9 cellular contexts compared by ENCODE assay signal in genomic region chr16:30356401-30357084, GRCh38. TPM values are rescaled to one million over a fixed set of nuclear protein-coding genes. Genes with fewer than 3 reads are reported as not detected.
DNase-seq lines count a peak whose midpoint lies in the region; ATAC-seq and FAIRE-seq lines count a peak whose summit lies in the region.
"Had no signal": no experiment of that assay in that cellular context is flagged by ENCODE, and none has a peak within 500 bp of the region (broad histone marks: within the 10 kb centered on the region; RNA-seq: fewer than 3 reads in every experiment).

No MANE protein-coding gene starts in this region.

- no peaks in the 10 kb centered on the region for H3K9me3 ChIP-seq in T-helper 17 cell (ENCODE audit: control insufficient read depth, low read length, poor library complexity, severe bottlenecking)
- H3K9me3 ChIP-seq in small intestine (ENCODE audit: control insufficient read depth, low read depth): no peaks in the 10 kb centered on the region

- H3K4me3 ChIP-seq in small intestine (ENCODE audit: low read depth in 1 of 2, low read length in 2 of 2): peak overlapping the region in 1 of 2 donors; percentile 81

- DNase-seq in NCI-H1092 treated with DMSO at 0.1 percent for 48 hours (lab: John Stamatoyannopoulos, UW) (peak; percentile 16), NCI-H1092 (lab: John Stamatoyannopoulos, UW) (no peak), T-helper 17 cell (no peak), left ventricle myocardium superior (peak; percentile 46), small intestine (no peak), HuH-7 (ENCODE audit: low spot score) (no peak), GM19239 (ENCODE audit: insufficient read length, low spot score) (no peak)
- no peak for DNase-seq in central memory CD4-positive, alpha-beta T cell

- H3K27me3 Mint-ChIP-seq in T-helper 17 cell: no peaks in the 10 kb centered on the region

- peak overlapping the region; percentile 97 for H3K4me3 Mint-ChIP-seq in T-helper 17 cell

- H3K36me3 ChIP-seq in small intestine (ENCODE audit: control insufficient read depth in 2 of 2, insufficient read depth in 2 of 2, low read length in 2 of 2): peaks cover 5 to 8% of the 10 kb centered on the region in 2 donors

- H3K27me3 ChIP-seq in small intestine (ENCODE audit: control insufficient read depth in 2 of 2, insufficient read depth in 2 of 2, low read length in 2 of 2): no peaks in the 10 kb centered on the region

- WGBS in small intestine, 3 donors: 53 to 67% (median 61%) methylated on average over 12 of the region's 12 CpGs

- H3K4me1 Mint-ChIP-seq in T-helper 17 cell: peaks cover 28% of the 10 kb centered on the region

- ATAC-seq in T-helper 17 cell: peak; percentile 20
- ATAC-seq in left ventricle myocardium superior: no peak

- FAIRE-seq in small intestine (lab: Jason Lieb, UNC) (no peak), GM19239 (lab: Jason Lieb, UNC) (no peak)

- peaks cover 4% of the 10 kb centered on the region for H3K36me3 Mint-ChIP-seq in T-helper 17 cell (ENCODE audit: low read depth)

- H3K4me1 ChIP-seq in small intestine (ENCODE audit: control insufficient read depth in 2 of 2, insufficient read depth in 1 of 2, low read depth in 1 of 2, low read length in 1 of 2): peaks cover 2 to 6% of the 10 kb centered on the region in 2 donors

- peak overlapping the region; percentile 96 for H3K27ac Mint-ChIP-seq in T-helper 17 cell

- intact Hi-C loops in left ventricle myocardium superior (cut with micrococcal nuclease): no loop called here

- H3K27ac ChIP-seq in small intestine (ENCODE audit: low read depth in 1 of 2, low read length in 1 of 2): peak overlapping the region; percentile 92 to 95

RNA-seq across cellular contexts. Expression of gene CD2BP2, which starts 1.4 kb away (rescaled TPM):
- total RNA-seq in T-helper 17 cell (10 to 100 TPM; 35.5 to 44.8 TPM), left ventricle myocardium superior (29.3 TPM)
- polyA plus RNA-seq in small intestine: 10 to 100 TPM; 30.0 to 43.5 (median 36.6) TPM

RNA-seq across cellular contexts. Expression of gene TBC1D10B, which starts 13.8 kb away (rescaled TPM):
- 10 to 100 TPM; 27.4 to 28.8 TPM for total RNA-seq in T-helper 17 cell
- total RNA-seq in left ventricle myocardium superior: 26.4 TPM
- polyA plus RNA-seq in small intestine: 10 to 100 TPM; 30.8 to 46.1 (median 43.0) TPM

RNA-seq across cellular contexts. Expression of gene MYL11, which starts 18.1 kb away (rescaled TPM):
- total RNA-seq in T-helper 17 cell: 1 to 10 TPM in 1 of 2 donors, not detected in 1; 1.8 TPM
- not detected for total RNA-seq in left ventricle myocardium superior
- polyA plus RNA-seq in small intestine: 1 to 10 TPM in 1 of 3 donors, under 1 TPM in 1, not detected in 1; 0.82 to 1.9 TPM
- total RNA-seq: renal cortical epithelial cell had no signal

RNA-seq across cellular contexts. Expression of gene SEPTIN1, which starts 25.8 kb away (rescaled TPM):
- total RNA-seq in T-helper 17 cell (100 to 1,000 TPM; 192 to 220 TPM), left ventricle myocardium superior (2.5 TPM)
- polyA plus RNA-seq in small intestine: 10 to 100 TPM in 1 of 3 donors, 1 to 10 TPM in 2; 5.6 to 21.1 (median 7.2) TPM

RNA-seq across cellular contexts. Expression of gene ZNF48, which starts 38.7 kb away (rescaled TPM):
- total RNA-seq in T-helper 17 cell (1 to 10 TPM; 6.2 to 6.7 TPM), left ventricle myocardium superior (5.2 TPM)
- polyA plus RNA-seq in small intestine: 1 to 10 TPM; 1.6 to 7.0 (median 1.8) TPM

Comparison
In these comparisons a context has a peak if more than half of its experiments do, and no peak if none do; other contexts are left out.
1. DNase-seq: peak in NCI-H1092 treated with DMSO at 0.1 percent for 48 hours (single experiment) and left ventricle myocardium superior (single experiment); none in NCI-H1092 (single experiment), T-helper 17 cell (0 of 3), small intestine (single experiment), HuH-7 (single experiment), central memory CD4-positive, alpha-beta T cell (single experiment) and GM19239 (single experiment).